ENCODE assay signal across 1 cellular context in the genomic region with DNA sequence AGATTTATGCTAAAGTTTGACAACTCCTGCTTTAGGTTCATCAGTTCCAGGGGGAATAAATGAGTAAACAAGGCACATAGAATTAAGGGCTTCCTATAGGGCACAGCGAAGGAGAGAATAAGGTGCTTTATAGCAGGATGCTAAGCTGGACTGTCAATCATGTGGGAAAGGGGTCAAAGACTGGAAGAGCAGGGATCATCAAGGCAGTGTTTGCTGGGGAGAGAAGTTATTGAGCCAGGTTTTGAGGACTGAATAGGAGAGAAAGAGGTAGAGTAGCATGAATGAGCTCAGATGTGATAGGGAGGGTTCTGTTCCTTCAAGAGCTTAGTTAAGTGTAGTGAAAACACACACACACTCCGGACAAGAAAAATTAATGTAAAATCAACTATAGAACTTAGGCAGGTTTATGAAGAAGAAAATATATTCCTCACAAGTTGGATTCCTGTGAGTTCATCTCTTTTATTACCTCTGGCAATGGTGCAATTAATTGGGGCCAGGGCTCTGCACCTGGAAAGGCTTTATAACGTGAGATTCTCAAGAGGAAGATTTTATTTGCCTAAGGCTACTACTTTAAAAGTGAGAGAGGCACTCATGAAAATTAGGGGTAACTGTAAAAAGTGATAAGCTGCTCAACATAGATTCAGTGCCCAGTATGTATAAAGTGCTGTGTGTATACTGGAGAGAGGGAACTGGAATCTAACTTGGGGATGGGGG.
TF ChIP-seq lines count a peak whose summit lies in the region.

No MANE protein-coding gene starts in this region.

TF ChIP-seq in HEK293, 187 proteins besides CTCF, POLR2A, EP300 and RAD21 (continued from another document):
- TF ChIP-seq, protein P1, sequence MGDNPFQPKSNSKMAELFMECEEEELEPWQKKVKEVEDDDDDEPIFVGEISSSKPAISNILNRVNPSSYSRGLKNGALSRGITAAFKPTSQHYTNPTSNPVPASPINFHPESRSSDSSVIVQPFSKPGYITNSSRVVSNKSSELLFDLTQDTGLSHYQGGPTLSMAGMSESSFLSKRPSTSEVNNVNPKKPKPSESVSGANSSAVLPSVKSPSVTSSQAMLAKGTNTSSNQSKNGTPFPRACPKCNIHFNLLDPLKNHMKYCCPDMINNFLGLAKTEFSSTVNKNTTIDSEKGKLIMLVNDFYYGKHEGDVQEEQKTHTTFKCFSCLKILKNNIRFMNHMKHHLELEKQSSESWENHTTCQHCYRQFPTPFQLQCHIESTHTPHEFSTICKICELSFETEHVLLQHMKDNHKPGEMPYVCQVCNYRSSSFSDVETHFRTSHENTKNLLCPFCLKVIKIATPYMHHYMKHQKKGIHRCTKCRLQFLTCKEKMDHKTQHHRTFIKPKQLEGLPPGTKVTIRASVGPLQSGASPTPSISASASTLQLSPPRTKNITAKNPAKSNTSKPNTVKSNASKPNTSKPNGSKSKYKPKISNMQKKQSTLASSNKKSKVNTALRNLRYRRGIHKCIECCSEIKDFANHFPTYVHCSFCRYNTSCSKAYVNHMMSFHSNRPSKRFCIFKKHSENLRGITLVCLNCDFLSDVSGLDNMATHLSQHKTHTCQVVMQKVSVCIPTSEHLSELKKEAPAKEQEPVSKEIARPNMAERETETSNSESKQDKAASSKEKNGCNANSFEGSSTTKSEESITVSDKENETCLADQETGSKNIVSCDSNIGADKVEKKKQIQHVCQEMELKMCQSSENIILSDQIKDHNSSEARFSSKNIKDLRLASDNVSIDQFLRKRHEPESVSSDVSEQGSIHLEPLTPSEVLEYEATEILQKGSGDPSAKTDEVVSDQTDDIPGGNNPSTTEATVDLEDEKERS (tag by site-specific recombination; IDR thresholded peaks at IDR 0.05) = no peak
- TF ChIP-seq ZIC2 (tag by site-specific recombination; IDR thresholded peaks at IDR 0.05) (no peak), FEZF1 (tag by site-specific recombination; IDR thresholded peaks at IDR 0.05) (0 out of 2 replicates have a peak, but pooled peaks have one; percentile 25), ZNF660 (tag by site-specific recombination; IDR thresholded peaks at IDR 0.05) (no peak), ZNF544 (tag by site-specific recombination; IDR thresholded peaks at IDR 0.05) (no peak), ZNF514 (tag by site-specific recombination; IDR thresholded peaks at IDR 0.05) (no peak), ZNF211 (tag by site-specific recombination; IDR thresholded peaks at IDR 0.05; ENCODE audit: low read depth) (no peak), ZNF133 (tag by site-specific recombination; IDR thresholded peaks at IDR 0.05) (no peak), ZNF621 (tag by site-specific recombination; IDR thresholded peaks at IDR 0.05) (no peak), ZFP41 (tag by site-specific recombination; IDR thresholded peaks at IDR 0.05; ENCODE audit: borderline replicate concordance) (no peak), ZNF324 (tag by site-specific recombination; IDR thresholded peaks at IDR 0.05) (no peak), ZNF2 (tag by site-specific recombination; IDR thresholded peaks at IDR 0.05) (no peak), ZNF830 (tag by site-specific recombination; IDR thresholded peaks at IDR 0.05; ENCODE audit: low read depth) (no peak), ZNF341 (tag by site-specific recombination; IDR thresholded peaks at IDR 0.05; ENCODE audit: low read depth) (0 out of 2 replicates have a peak, but pooled peaks have one; percentile 20), ZBTB17 (tag by site-specific recombination; IDR thresholded peaks at IDR 0.05) (no peak), ZNF510 (tag by site-specific recombination; IDR thresholded peaks at IDR 0.05; ENCODE audit: insufficient replicate concordance) (no peak), KLF10 (tag by site-specific recombination; IDR thresholded peaks at IDR 0.05) (no peak), ZNF785 (tag by site-specific recombination; IDR thresholded peaks at IDR 0.05) (no peak), ZNF600 (tag by site-specific recombination; IDR thresholded peaks at IDR 0.05) (no peak), SCRT2 (tag by site-specific recombination; IDR thresholded peaks at IDR 0.05) (no peak), ZSCAN30 (tag by site-specific recombination; IDR thresholded peaks at IDR 0.05) (0 out of 2 replicates have a peak, but pooled peaks have one; percentile 27), ZNF155 (tag by site-specific recombination; IDR thresholded peaks at IDR 0.05) (no peak), ZNF394 (tag by site-specific recombination; IDR thresholded peaks at IDR 0.05; ENCODE audit: borderline replicate concordance) (no peak), ZNF473 (tag by site-specific recombination; IDR thresholded peaks at IDR 0.05) (no peak), GLI2 (tag by site-specific recombination; IDR thresholded peaks at IDR 0.05; ENCODE audit: borderline replicate concordance, low read depth) (no peak), ZNF501 (tag by site-specific recombination; IDR thresholded peaks at IDR 0.05) (no peak), ZBTB8A (tag by site-specific recombination; IDR thresholded peaks at IDR 0.05) (no peak; the same call in 1 of the 2 replicates), KLF16 (tag by site-specific recombination; IDR thresholded peaks at IDR 0.05) (no peak)
- TF ChIP-seq, protein P2, sequence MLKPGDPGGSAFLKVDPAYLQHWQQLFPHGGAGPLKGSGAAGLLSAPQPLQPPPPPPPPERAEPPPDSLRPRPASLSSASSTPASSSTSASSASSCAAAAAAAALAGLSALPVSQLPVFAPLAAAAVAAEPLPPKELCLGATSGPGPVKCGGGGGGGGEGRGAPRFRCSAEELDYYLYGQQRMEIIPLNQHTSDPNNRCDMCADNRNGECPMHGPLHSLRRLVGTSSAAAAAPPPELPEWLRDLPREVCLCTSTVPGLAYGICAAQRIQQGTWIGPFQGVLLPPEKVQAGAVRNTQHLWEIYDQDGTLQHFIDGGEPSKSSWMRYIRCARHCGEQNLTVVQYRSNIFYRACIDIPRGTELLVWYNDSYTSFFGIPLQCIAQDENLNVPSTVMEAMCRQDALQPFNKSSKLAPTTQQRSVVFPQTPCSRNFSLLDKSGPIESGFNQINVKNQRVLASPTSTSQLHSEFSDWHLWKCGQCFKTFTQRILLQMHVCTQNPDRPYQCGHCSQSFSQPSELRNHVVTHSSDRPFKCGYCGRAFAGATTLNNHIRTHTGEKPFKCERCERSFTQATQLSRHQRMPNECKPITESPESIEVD (tag by site-specific recombination; IDR thresholded peaks at IDR 0.05) = peak; percentile 60
- TF ChIP-seq, protein P3, sequence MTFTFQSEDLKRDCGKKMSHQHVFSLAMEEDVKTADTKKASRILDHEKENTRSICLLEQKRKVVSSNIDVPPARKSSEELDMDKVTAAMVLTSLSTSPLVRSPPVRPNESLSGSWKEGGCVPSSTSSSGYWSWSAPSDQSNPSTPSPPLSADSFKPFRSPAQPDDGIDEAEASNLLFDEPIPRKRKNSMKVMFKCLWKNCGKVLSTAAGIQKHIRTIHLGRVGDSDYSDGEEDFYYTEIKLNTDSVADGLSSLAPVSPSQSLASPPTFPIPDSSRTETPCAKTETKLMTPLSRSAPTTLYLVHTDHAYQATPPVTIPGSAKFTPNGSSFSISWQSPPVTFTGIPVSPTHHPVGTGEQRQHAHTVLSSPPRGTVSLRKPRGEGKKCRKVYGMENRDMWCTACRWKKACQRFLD (tag by site-specific recombination; IDR thresholded peaks at IDR 0.05) = no peak
- TF ChIP-seq, protein P4, sequence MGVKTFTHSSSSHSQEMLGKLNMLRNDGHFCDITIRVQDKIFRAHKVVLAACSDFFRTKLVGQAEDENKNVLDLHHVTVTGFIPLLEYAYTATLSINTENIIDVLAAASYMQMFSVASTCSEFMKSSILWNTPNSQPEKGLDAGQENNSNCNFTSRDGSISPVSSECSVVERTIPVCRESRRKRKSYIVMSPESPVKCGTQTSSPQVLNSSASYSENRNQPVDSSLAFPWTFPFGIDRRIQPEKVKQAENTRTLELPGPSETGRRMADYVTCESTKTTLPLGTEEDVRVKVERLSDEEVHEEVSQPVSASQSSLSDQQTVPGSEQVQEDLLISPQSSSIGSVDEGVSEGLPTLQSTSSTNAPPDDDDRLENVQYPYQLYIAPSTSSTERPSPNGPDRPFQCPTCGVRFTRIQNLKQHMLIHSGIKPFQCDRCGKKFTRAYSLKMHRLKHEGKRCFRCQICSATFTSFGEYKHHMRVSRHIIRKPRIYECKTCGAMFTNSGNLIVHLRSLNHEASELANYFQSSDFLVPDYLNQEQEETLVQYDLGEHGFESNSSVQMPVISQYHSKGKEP (tag by site-specific recombination; IDR thresholded peaks at IDR 0.05) = no peak
- TF ChIP-seq, protein P5, sequence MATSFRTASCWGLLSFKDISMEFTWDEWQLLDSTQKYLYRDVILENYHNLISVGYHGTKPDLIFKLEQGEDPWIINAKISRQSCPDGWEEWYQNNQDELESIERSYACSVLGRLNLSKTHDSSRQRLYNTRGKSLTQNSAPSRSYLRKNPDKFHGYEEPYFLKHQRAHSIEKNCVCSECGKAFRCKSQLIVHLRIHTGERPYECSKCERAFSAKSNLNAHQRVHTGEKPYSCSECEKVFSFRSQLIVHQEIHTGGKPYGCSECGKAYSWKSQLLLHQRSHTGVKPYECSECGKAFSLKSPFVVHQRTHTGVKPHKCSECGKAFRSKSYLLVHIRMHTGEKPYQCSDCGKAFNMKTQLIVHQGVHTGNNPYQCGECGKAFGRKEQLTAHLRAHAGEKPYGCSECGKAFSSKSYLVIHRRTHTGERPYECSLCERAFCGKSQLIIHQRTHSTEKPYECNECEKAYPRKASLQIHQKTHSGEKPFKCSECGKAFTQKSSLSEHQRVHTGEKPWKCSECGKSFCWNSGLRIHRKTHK (tag by site-specific recombination; IDR thresholded peaks at IDR 0.05) = no peak
- TF ChIP-seq, protein P6, sequence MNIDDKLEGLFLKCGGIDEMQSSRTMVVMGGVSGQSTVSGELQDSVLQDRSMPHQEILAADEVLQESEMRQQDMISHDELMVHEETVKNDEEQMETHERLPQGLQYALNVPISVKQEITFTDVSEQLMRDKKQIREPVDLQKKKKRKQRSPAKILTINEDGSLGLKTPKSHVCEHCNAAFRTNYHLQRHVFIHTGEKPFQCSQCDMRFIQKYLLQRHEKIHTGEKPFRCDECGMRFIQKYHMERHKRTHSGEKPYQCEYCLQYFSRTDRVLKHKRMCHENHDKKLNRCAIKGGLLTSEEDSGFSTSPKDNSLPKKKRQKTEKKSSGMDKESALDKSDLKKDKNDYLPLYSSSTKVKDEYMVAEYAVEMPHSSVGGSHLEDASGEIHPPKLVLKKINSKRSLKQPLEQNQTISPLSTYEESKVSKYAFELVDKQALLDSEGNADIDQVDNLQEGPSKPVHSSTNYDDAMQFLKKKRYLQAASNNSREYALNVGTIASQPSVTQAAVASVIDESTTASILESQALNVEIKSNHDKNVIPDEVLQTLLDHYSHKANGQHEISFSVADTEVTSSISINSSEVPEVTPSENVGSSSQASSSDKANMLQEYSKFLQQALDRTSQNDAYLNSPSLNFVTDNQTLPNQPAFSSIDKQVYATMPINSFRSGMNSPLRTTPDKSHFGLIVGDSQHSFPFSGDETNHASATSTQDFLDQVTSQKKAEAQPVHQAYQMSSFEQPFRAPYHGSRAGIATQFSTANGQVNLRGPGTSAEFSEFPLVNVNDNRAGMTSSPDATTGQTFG (tag by site-specific recombination; IDR thresholded peaks at IDR 0.05; ENCODE audit: borderline replicate concordance) = no peak
- TF ChIP-seq, protein P7, sequence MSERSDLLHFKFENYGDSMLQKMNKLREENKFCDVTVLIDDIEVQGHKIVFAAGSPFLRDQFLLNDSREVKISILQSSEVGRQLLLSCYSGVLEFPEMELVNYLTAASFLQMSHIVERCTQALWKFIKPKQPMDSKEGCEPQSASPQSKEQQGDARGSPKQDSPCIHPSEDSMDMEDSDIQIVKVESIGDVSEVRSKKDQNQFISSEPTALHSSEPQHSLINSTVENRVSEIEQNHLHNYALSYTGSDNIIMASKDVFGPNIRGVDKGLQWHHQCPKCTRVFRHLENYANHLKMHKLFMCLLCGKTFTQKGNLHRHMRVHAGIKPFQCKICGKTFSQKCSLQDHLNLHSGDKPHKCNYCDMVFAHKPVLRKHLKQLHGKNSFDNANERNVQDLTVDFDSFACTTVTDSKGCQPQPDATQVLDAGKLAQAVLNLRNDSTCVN (tag by site-specific recombination; optimal IDR thresholded peaks at IDR 0.05) = no peak
- TF ChIP-seq, protein P8, sequence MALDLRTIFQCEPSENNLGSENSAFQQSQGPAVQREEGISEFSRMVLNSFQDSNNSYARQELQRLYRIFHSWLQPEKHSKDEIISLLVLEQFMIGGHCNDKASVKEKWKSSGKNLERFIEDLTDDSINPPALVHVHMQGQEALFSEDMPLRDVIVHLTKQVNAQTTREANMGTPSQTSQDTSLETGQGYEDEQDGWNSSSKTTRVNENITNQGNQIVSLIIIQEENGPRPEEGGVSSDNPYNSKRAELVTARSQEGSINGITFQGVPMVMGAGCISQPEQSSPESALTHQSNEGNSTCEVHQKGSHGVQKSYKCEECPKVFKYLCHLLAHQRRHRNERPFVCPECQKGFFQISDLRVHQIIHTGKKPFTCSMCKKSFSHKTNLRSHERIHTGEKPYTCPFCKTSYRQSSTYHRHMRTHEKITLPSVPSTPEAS (tag by site-specific recombination; IDR thresholded peaks at IDR 0.05) = no peak
- TF ChIP-seq, protein P9, sequence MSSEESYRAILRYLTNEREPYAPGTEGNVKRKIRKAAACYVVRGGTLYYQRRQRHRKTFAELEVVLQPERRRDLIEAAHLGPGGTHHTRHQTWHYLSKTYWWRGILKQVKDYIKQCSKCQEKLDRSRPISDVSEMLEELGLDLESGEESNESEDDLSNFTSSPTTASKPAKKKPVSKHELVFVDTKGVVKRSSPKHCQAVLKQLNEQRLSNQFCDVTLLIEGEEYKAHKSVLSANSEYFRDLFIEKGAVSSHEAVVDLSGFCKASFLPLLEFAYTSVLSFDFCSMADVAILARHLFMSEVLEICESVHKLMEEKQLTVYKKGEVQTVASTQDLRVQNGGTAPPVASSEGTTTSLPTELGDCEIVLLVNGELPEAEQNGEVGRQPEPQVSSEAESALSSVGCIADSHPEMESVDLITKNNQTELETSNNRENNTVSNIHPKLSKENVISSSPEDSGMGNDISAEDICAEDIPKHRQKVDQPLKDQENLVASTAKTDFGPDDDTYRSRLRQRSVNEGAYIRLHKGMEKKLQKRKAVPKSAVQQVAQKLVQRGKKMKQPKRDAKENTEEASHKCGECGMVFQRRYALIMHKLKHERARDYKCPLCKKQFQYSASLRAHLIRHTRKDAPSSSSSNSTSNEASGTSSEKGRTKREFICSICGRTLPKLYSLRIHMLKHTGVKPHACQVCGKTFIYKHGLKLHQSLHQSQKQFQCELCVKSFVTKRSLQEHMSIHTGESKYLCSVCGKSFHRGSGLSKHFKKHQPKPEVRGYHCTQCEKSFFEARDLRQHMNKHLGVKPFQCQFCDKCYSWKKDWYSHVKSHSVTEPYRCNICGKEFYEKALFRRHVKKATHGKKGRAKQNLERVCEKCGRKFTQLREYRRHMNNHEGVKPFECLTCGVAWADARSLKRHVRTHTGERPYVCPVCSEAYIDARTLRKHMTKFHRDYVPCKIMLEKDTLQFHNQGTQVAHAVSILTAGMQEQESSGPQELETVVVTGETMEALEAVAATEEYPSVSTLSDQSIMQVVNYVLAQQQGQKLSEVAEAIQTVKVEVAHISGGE (tag by site-specific recombination; conservative IDR thresholded peaks at IDR 0.05; ENCODE audit: low read depth) = no peak
